13 cellular contexts compared by ENCODE assay signal in genomic region chr11:2142762-2143202, GRCh38. TPM values are rescaled to one million over a fixed set of nuclear protein-coding genes. Genes with fewer than 3 reads are reported as not detected.
A peak's percentile ranks its signal among the peaks of the same experiment; 100 is the strongest.
DNase-seq lines count a peak whose midpoint lies in the region; ATAC-seq and TF ChIP-seq lines count a peak whose summit lies in the region.
"Had no signal": no experiment of that assay in that cellular context is flagged by ENCODE, and none has a peak within 500 bp of the region (broad histone marks: within the 10 kb centered on the region; RNA-seq: fewer than 3 reads in every experiment).

No MANE protein-coding gene starts in this region.

- peaks cover 95% of the 10 kb centered on the region for H3K27me3 ChIP-seq in foreskin keratinocyte

- peaks cover 13% of the 10 kb centered on the region for H3K4me1 Mint-ChIP-seq in activated CD4-positive, alpha-beta T cell treated with anti-CD3 and anti-CD28 coated beads, Interleukin-2, amount 10 ng/mL, durations not matched to agents 24 days and 14 days
- peaks cover 22 to 51% of the 10 kb centered on the region in 2 donors for H3K4me1 Mint-ChIP-seq in stimulated activated naive B cell treated with anti-CD40 and anti-IgM and Interleukin-4, amounts not matched to agents 10 μg/mL and 1 μg/mL and 100 μg/mL, for 72 hours

- no peak overlapping the region for H3K27ac ChIP-seq in foreskin keratinocyte
- H3K27ac ChIP-seq: neural progenitor cell had no signal

- no peaks in the 10 kb centered on the region for H3K36me3 Mint-ChIP-seq in activated CD4-positive, alpha-beta T cell treated with anti-CD3 and anti-CD28 coated beads, Interleukin-2, amount 10 ng/mL, durations not matched to agents 24 days and 14 days (ENCODE audit: low read depth)
- H3K36me3 Mint-ChIP-seq in stimulated activated naive B cell treated with anti-CD40 and anti-IgM and Interleukin-4, amounts not matched to agents 10 μg/mL and 1 μg/mL and 100 μg/mL, for 72 hours = no peaks in the 10 kb centered on the region
- H3K36me3 Mint-ChIP-seq: neural progenitor cell had no signal

- DNase-seq in activated T-cell treated with anti-CD3 and anti-CD28 coated beads for 24 hours (ENCODE audit: low read depth) (peak; percentile 44), activated T-cell treated with anti-CD3 and anti-CD28 coated beads for 4 hours (no peak), foreskin keratinocyte (peak; percentile 66 to 78), DMS153 treated with DMSO at 0.1 percent for 48 hours (lab: John Stamatoyannopoulos, UW; ENCODE audit: unreplicated experiment) (no peak), germinal center (ENCODE audit: low spot score) (no peak)
- no peak for DNase-seq in activated CD4-positive, alpha-beta T cell treated with anti-CD3 and anti-CD28 coated beads, Interleukin-2, amount 10 ng/mL, durations not matched to agents 24 days and 14 days
- peak; percentile 59 for DNase-seq in stimulated activated naive B cell treated with anti-CD40 and anti-IgM and Interleukin-4, amounts not matched to agents 10 μg/mL and 1 μg/mL and 100 μg/mL, for 72 hours
- DNase-seq: NCI-H510A had no signal

- peak overlapping the region; percentile 51 for H3K4me3 Mint-ChIP-seq in activated CD4-positive, alpha-beta T cell treated with anti-CD3 and anti-CD28 coated beads, Interleukin-2, amount 10 ng/mL, durations not matched to agents 24 days and 14 days
- H3K4me3 Mint-ChIP-seq in stimulated activated naive B cell treated with anti-CD40 and anti-IgM and Interleukin-4, amounts not matched to agents 10 μg/mL and 1 μg/mL and 100 μg/mL, for 72 hours = peak overlapping the region; percentile 28 to 42
- H3K4me3 Mint-ChIP-seq: neural progenitor cell had no signal

- peak overlapping the region; percentile 80 for H3K27ac Mint-ChIP-seq in activated CD4-positive, alpha-beta T cell treated with anti-CD3 and anti-CD28 coated beads, Interleukin-2, amount 10 ng/mL, durations not matched to agents 24 days and 14 days
- no peak overlapping the region for H3K27ac Mint-ChIP-seq in stimulated activated naive B cell treated with anti-CD40 and anti-IgM and Interleukin-4, amounts not matched to agents 10 μg/mL and 1 μg/mL and 100 μg/mL, for 72 hours
- H3K27ac Mint-ChIP-seq: neural progenitor cell had no signal

- peaks cover 61% of the 10 kb centered on the region for H3K27me3 Mint-ChIP-seq in activated CD4-positive, alpha-beta T cell treated with anti-CD3 and anti-CD28 coated beads, Interleukin-2, amount 10 ng/mL, durations not matched to agents 24 days and 14 days
- peaks cover 43 to 85% of the 10 kb centered on the region in 2 donors for H3K27me3 Mint-ChIP-seq in stimulated activated naive B cell treated with anti-CD40 and anti-IgM and Interleukin-4, amounts not matched to agents 10 μg/mL and 1 μg/mL and 100 μg/mL, for 72 hours

- intact Hi-C loops in activated CD4-positive, alpha-beta T cell treated with anti-CD3 and anti-CD28 coated beads, Interleukin-2, amount 10 ng/mL, durations not matched to agents 24 days and 14 days (cut with micrococcal nuclease) = loop anchor here (1.0 kb wide), 3 partner anchors 65 to 287 kb away; no protein-coding TSS in a partner anchor

- H3K4me1 ChIP-seq in foreskin keratinocyte = peaks cover 5% of the 10 kb centered on the region

- no peaks in the 10 kb centered on the region for H3K9me3 Mint-ChIP-seq in activated CD4-positive, alpha-beta T cell treated with anti-CD3 and anti-CD28 coated beads, Interleukin-2, amount 10 ng/mL, durations not matched to agents 24 days and 14 days
- no peaks in the 10 kb centered on the region for H3K9me3 Mint-ChIP-seq in stimulated activated naive B cell treated with anti-CD40 and anti-IgM and Interleukin-4, amounts not matched to agents 10 μg/mL and 1 μg/mL and 100 μg/mL, for 72 hours
- H3K9me3 Mint-ChIP-seq: neural progenitor cell had no signal

- ATAC-seq in foreskin keratinocyte (peak; percentile 66), GM18873 (IDR thresholded peaks at IDR 0.05; ENCODE audit: low FRiP score, unreplicated experiment) (no peak)
- ATAC-seq in stimulated activated naive B cell treated with anti-CD40 and anti-IgM and Interleukin-4, amounts not matched to agents 10 μg/mL and 1 μg/mL and 100 μg/mL, for 72 hours (replicated peaks) = peak; percentile 95 to 96

- TF ChIP-seq CTCF in foreskin keratinocyte (conservative IDR thresholded peaks at IDR 0.05) = no peak

RNA-seq across cellular contexts. Expression of gene IGF2, which starts 3.6 kb away (rescaled TPM):
- 0.45 and 1.1 TPM in 2 replicates for total RNA-seq in activated CD4-positive, alpha-beta T cell treated with anti-CD3 and anti-CD28 coated beads, Interleukin-2, amount 10 ng/mL, durations not matched to agents 24 days and 14 days
- under 0.01 and 0.14 TPM in 2 replicates for total RNA-seq in foreskin keratinocyte
- 0.06 and 0.29 TPM in 2 replicates for polyA plus RNA-seq in foreskin keratinocyte
- total RNA-seq: T-helper 2 cell treated with Interferon-gamma antibody and Interleukin-4, amounts not matched to agents 100 ng/mL and 5 ng/mL, for 36 hours had no signal

RNA-seq across cellular contexts. Expression of gene INS, which starts 18.2 kb away (rescaled TPM):
- total RNA-seq in activated CD4-positive, alpha-beta T cell treated with anti-CD3 and anti-CD28 coated beads, Interleukin-2, amount 10 ng/mL, durations not matched to agents 24 days and 14 days = not detected in 2 replicates
- not detected in 2 replicates for total RNA-seq in foreskin keratinocyte
- polyA plus RNA-seq in foreskin keratinocyte = not detected in 2 replicates
- total RNA-seq: H4; T-helper 2 cell treated with Interferon-gamma antibody and Interleukin-4, amounts not matched to agents 100 ng/mL and 5 ng/mL, for 36 hours had no signal
- polyA plus RNA-seq: AG04450 had no signal

RNA-seq across cellular contexts. Expression of gene TH, which starts 28.8 kb away (rescaled TPM):
- total RNA-seq in activated CD4-positive, alpha-beta T cell treated with anti-CD3 and anti-CD28 coated beads, Interleukin-2, amount 10 ng/mL, durations not matched to agents 24 days and 14 days = not detected in 2 replicates
- total RNA-seq in foreskin keratinocyte = 2.0 and 2.9 TPM in 2 replicates
- polyA plus RNA-seq in foreskin keratinocyte = 3.6 and 3.7 TPM in 2 replicates
- total RNA-seq: H4; T-helper 2 cell treated with Interferon-gamma antibody and Interleukin-4, amounts not matched to agents 100 ng/mL and 5 ng/mL, for 36 hours had no signal
- polyA plus RNA-seq: AG04450 had no signal

Comparison
In these comparisons a context has a peak if more than half of its experiments do, and no peak if none do; other contexts are left out.
1. DNase-seq: peak in activated T-cell treated with anti-CD3 and anti-CD28 coated beads for 24 hours (single experiment), foreskin keratinocyte (2 of 2) and stimulated activated naive B cell treated with anti-CD40 and anti-IgM and Interleukin-4, amounts not matched to agents 10 μg/mL and 1 μg/mL and 100 μg/mL, for 72 hours (single experiment); none in activated T-cell treated with anti-CD3 and anti-CD28 coated beads for 4 hours (single experiment), activated CD4-positive, alpha-beta T cell treated with anti-CD3 and anti-CD28 coated beads, Interleukin-2, amount 10 ng/mL, durations not matched to agents 24 days and 14 days (single experiment), DMS153 treated with DMSO at 0.1 percent for 48 hours (single experiment) and germinal center (single experiment).